Comparison of ENCODE assay signal across 9 cellular contexts in genomic region chr10:125153693-125154490, GRCh38. TPM values are rescaled to one million over a fixed set of nuclear protein-coding genes. Genes with fewer than 3 reads are reported as not detected.
DNase-seq lines count a peak whose midpoint lies in the region; ATAC-seq, FAIRE-seq and TF ChIP-seq lines count a peak whose summit lies in the region.
"Had no signal": no experiment of that assay in that cellular context is flagged by ENCODE, and none has a peak within 500 bp of the region (broad histone marks: within the 10 kb centered on the region; RNA-seq: fewer than 3 reads in every experiment).

No MANE protein-coding gene starts in this region.

- H3K27me3 ChIP-seq in heart left ventricle, result no peaks in the 10 kb centered on the region
- H3K27me3 ChIP-seq in pancreas, result no peaks in the 10 kb centered on the region

- TF ChIP-seq POLR2A in heart left ventricle (IDR thresholded peaks at IDR 0.05), result no peak

- FAIRE-seq in pancreas (lab: Jason Lieb, UNC), result no peak

- DNase-seq in heart left ventricle, result no peak
- no peak for DNase-seq in pancreas
- DNase-seq in DMS153 treated with DMSO at 0.1 percent for 48 hours (lab: John Stamatoyannopoulos, UW; ENCODE audit: unreplicated experiment), result no peak
- DNase-seq in dermis blood vessel endothelial cell, result no peak
- no peak for DNase-seq in globus pallidus (ENCODE audit: low spot score)
- DNase-seq: DMS153 had no signal

- TF ChIP-seq CTCF in C4-2B (conservative IDR thresholded peaks at IDR 0.05), result no peak
- TF ChIP-seq CTCF in heart left ventricle (IDR thresholded peaks at IDR 0.05), result no peak
- no peak for TF ChIP-seq CTCF in pancreas (IDR thresholded peaks at IDR 0.05)

- ATAC-seq in heart left ventricle (peak in 2 of 4 donors; percentile 19 to 36), pancreas (peak in 2 of 4 donors; percentile 4 to 13), HG02571 (IDR thresholded peaks at IDR 0.05; ENCODE audit: unreplicated experiment) (no peak)

- H3K27ac ChIP-seq in C4-2B, result peak overlapping the region; percentile 90
- H3K27ac ChIP-seq in angular gyrus (ENCODE audit: low read depth, low read length), result peak overlapping the region; percentile 70
- H3K27ac ChIP-seq in heart left ventricle, result peak overlapping the region; percentile 31 to 99 (median 72)
- H3K27ac ChIP-seq in pancreas, result peak overlapping the region; percentile 73 to 95 (median 82)

- 23 to 30% (median 29%) methylated on average over 9 of the region's 9 CpGs for WGBS in heart left ventricle, 4 donors
- WGBS in pancreas, 2 donors, result 8 to 10% methylated on average over 9 of the region's 9 CpGs

- H3K4me1 ChIP-seq in heart left ventricle, result peaks cover 18 to 95% (median 79%) of the 10 kb centered on the region in 12 donors
- H3K4me1 ChIP-seq in pancreas, result peaks cover 57 to 76% (median 66%) of the 10 kb centered on the region in 3 donors

- H3K4me3 ChIP-seq in heart left ventricle, result peak overlapping the region in 3 of 12 donors; percentile 6 to 24 (median 13)
- H3K4me3 ChIP-seq in pancreas, result peak overlapping the region in 1 of 4 donors; percentile 46

- H3K9me3 ChIP-seq in heart left ventricle (no peaks in the 10 kb centered on the region), pancreas (no peaks in the 10 kb centered on the region)

- peaks cover 0 to 7% (median 0%) of the 10 kb centered on the region in 9 donors for H3K36me3 ChIP-seq in heart left ventricle
- no peaks in the 10 kb centered on the region for H3K36me3 ChIP-seq in pancreas

- intact Hi-C loops in heart left ventricle (cut with DNase I), result loop anchor here in 5 of 10 donors (5.0 to 10.0 kb wide), 4 partner anchors 87 to 239 kb away; no protein-coding TSS in a partner anchor
- intact Hi-C loops in pancreas (cut with DNase I), result no loop called here

RNA-seq across cellular contexts. Expression of gene CTBP2, which starts 6.5 kb away (rescaled TPM):
- 10 to 100 TPM; 23.9 to 45.5 (median 30.0) TPM for total RNA-seq in heart left ventricle
- polyA plus RNA-seq in heart left ventricle, result 10 to 100 TPM; 10.1 to 29.1 TPM
- 10 to 100 TPM; 29.0 to 60.8 (median 32.4) TPM for total RNA-seq in pancreas
- 10 to 100 TPM; 21.4 to 22.2 TPM for polyA plus RNA-seq in pancreas
- total RNA-seq in dermis blood vessel endothelial cell, result 112 and 148 TPM in 2 replicates
